Comparison of ENCODE assay signal across 1 cellular context in genomic region chr7:136275794-136276193, GRCh38.
TF ChIP-seq lines count a peak whose summit lies in the region.

No MANE protein-coding gene starts in this region.

TF ChIP-seq in SK-N-SH, 30 proteins besides CTCF, POLR2A, EP300 and RAD21 (continued from another document):
- TF ChIP-seq NFIC (IDR thresholded peaks at IDR 0.05; ENCODE audit: borderline replicate concordance): no peak
- TF ChIP-seq FOXJ3 (CRISPR knock-in tag; IDR thresholded peaks at IDR 0.05): no peak
- no peak for TF ChIP-seq ZBTB33 (IDR thresholded peaks at IDR 0.05; ENCODE audit: borderline replicate concordance, low read depth)
- TF ChIP-seq FOXM1 (IDR thresholded peaks at IDR 0.05; ENCODE audit: low read depth): no peak
